8 cellular contexts compared by ENCODE assay signal in genomic region chr9:127785933-127786772, GRCh38. TPM values are rescaled to one million over a fixed set of nuclear protein-coding genes. Genes with fewer than 3 reads are reported as not detected.
DNase-seq lines count a peak whose midpoint lies in the region; ATAC-seq and TF ChIP-seq lines count a peak whose summit lies in the region.

CDK9 (plus strand) TSS chr9:127786034; CDS start chr9:127786149, 115 bp downstream.

- under 1% methylated on average over 75 of the region's 75 CpGs for WGBS in right cardiac atrium

- H3K27me3 ChIP-seq in right cardiac atrium (ENCODE audit: control insufficient read depth, insufficient read depth) = no peaks in the 10 kb centered on the region
- H3K27me3 ChIP-seq in rectal smooth muscle tissue (ENCODE audit: control insufficient read depth, insufficient read depth, low read length) = no peaks in the 10 kb centered on the region
- no peaks in the 10 kb centered on the region for H3K27me3 ChIP-seq in vagina

- peaks cover 38% of the 10 kb centered on the region for H3K36me3 ChIP-seq in rectal smooth muscle tissue (ENCODE audit: control insufficient read depth, insufficient read depth, low read length)
- peaks cover 0 to 41% of the 10 kb centered on the region in 2 donors for H3K36me3 ChIP-seq in vagina

- TF ChIP-seq CTCF in GM13976 (IDR thresholded peaks at IDR 0.05; ENCODE audit: borderline replicate concordance, control extremely low read depth, extremely low read depth, insufficient read depth, missing control alignments) (peak; percentile 24), vagina (IDR thresholded peaks at IDR 0.05) (no peak)

- in situ Hi-C loops in GM13976 (cut with MboI; ENCODE audit: low sequenced_read_pairs, unreplicated experiment) = no loop called here

- ATAC-seq in HG02840 (IDR thresholded peaks at IDR 0.05; ENCODE audit: low FRiP score, unreplicated experiment) (peak; percentile 66), right cardiac atrium (peak; percentile 77 to 81)

- peak in 1 of 2 donors; percentile 89 for TF ChIP-seq POLR2A in vagina (IDR thresholded peaks at IDR 0.05)

- H3K4me1 ChIP-seq in right cardiac atrium (ENCODE audit: control insufficient read depth, insufficient read depth, low read length) (peaks cover 2% of the 10 kb centered on the region), rectal smooth muscle tissue (ENCODE audit: control insufficient read depth, insufficient read depth, low read length) (peaks cover 7% of the 10 kb centered on the region), vagina (peaks cover 47% of the 10 kb centered on the region)

- H3K9me3 ChIP-seq in right cardiac atrium (ENCODE audit: control insufficient read depth, low read length) (no peaks in the 10 kb centered on the region), vagina (no peaks in the 10 kb centered on the region)

- intact Hi-C loops in T-helper 2 cell treated with Interferon-gamma antibody and Interleukin-4, amounts not matched to agents 100 ng/mL and 5 ng/mL, for 36 hours (cut with micrococcal nuclease) = loop anchor here (1.0 to 2.0 kb wide), 6 partner anchors 10 to 131 kb away; partner anchors contain the start of genes FPGS, ST6GALNAC4 and TOR2A
- intact Hi-C loops in right cardiac atrium (cut with DNase I) (loop anchor here in 2 of 4 donors (2.0 to 5.0 kb wide), 2 partner anchors 49 to 51 kb away; partner anchors contain the start of gene TOR2A (in 2 of the 2)), vagina (cut with DNase I) (loop anchor here (2.0 to 5.0 kb wide), 3 partner anchors 51 to 131 kb away; partner anchors contain the start of genes ST6GALNAC4 and TOR2A)

- H3K27ac ChIP-seq in angular gyrus (ENCODE audit: low read depth, low read length) (peak within 1 kb of the TSS; percentile 94), right cardiac atrium (ENCODE audit: low read length) (peak within 1 kb of the TSS; percentile 99), rectal smooth muscle tissue (ENCODE audit: low read depth, low read length) (peak within 1 kb of the TSS; percentile 87), vagina (peak within 1 kb of the TSS; percentile 91)

- peak; percentile 95 for DNase-seq in GM13976 (ENCODE audit: low spot score)
- peak; percentile 19 for DNase-seq in NCI-H1694 (lab: John Stamatoyannopoulos, UW)
- peak; percentile 90 to 97 (median 96) for DNase-seq in right cardiac atrium
- DNase-seq in vagina (ENCODE audit: extremely low spot score in 2 of 2) = no peak

- peak within 1 kb of the TSS; percentile 86 for H3K9ac ChIP-seq in rectal smooth muscle tissue (ENCODE audit: low read length)

- H3K4me3 ChIP-seq in right cardiac atrium (ENCODE audit: low read length) (peak within 1 kb of the TSS; percentile 73), rectal smooth muscle tissue (ENCODE audit: low read length) (peak within 1 kb of the TSS; percentile 87), vagina (peak within 1 kb of the TSS; percentile 53 to 99)

RNA-seq across cellular contexts. Expression of gene CDK9, which starts in this region (rescaled TPM):
- 102 and 104 TPM in 2 replicates for total RNA-seq in T-helper 2 cell treated with Interferon-gamma antibody and Interleukin-4, amounts not matched to agents 100 ng/mL and 5 ng/mL, for 36 hours
- total RNA-seq in right cardiac atrium = 10 to 100 TPM; 49.0 to 62.5 (median 58.6) TPM
- 37.3 TPM for polyA plus RNA-seq in right cardiac atrium
- 66.3 TPM for total RNA-seq in vagina

Comparison
In these comparisons a context has a peak if more than half of its experiments do, and no peak if none do; other contexts are left out.
1. DNase-seq: peak in GM13976 (single experiment), NCI-H1694 (single experiment) and right cardiac atrium (3 of 3); none in vagina (0 of 2).
2. Peak in every context shown above with its lines, with median percentiles within 50 percentile points of each other: H3K27ac ChIP-seq and H3K4me3 ChIP-seq.